Comparison of ENCODE assay signal across 12 cellular contexts in the genomic region with DNA sequence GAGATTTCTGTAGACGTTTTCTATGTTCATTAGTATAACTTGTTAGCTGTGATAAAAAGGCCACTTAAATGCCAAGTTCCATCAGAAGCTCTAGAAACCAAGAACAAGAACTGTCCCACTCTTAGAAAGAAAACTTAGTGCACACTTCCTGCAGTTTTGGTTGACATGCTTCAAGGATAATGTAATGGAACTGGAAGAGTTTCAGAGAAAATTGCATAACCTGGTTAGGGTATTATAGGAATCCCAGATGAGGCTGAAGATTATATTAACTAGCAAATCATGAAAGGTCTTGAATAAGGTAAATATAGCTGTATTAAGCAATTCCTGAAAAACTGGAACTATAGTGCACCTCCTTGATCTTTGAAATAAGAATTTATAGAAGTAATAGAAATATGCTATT. TPM values are rescaled to one million over a fixed set of nuclear protein-coding genes. Genes with fewer than 3 reads are reported as not detected.
DNase-seq lines count a peak whose midpoint lies in the region; ATAC-seq and TF ChIP-seq lines count a peak whose summit lies in the region.
"Had no signal": no experiment of that assay in that cellular context is flagged by ENCODE, and none has a peak within 500 bp of the region (broad histone marks: within the 10 kb centered on the region; RNA-seq: fewer than 3 reads in every experiment).

No MANE protein-coding gene starts in this region.

- H3K9me3 ChIP-seq in heart left ventricle: no peaks in the 10 kb centered on the region
- H3K9me3 ChIP-seq in lower lobe of right lung: no peaks in the 10 kb centered on the region
- no peaks in the 10 kb centered on the region for H3K9me3 ChIP-seq in uterus
- H3K9me3 ChIP-seq: SJSA1 had no signal

- no peak overlapping the region for H3K4me3 Mint-ChIP-seq in chondrocyte (ENCODE audit: unreplicated experiment)

- H3K4me3 ChIP-seq in heart left ventricle (no peak overlapping the region), lower lobe of right lung (no peak overlapping the region), uterus (no peak overlapping the region)
- H3K4me3 ChIP-seq: SJSA1 had no signal

- H3K27me3 ChIP-seq in heart left ventricle (no peaks in the 10 kb centered on the region), lower lobe of right lung (ENCODE audit: low read depth) (no peaks in the 10 kb centered on the region), uterus (no peaks in the 10 kb centered on the region)
- H3K27me3 ChIP-seq: SJSA1 had no signal

- H3K36me3 ChIP-seq in heart left ventricle (no peaks in the 10 kb centered on the region), lower lobe of right lung (no peaks in the 10 kb centered on the region), uterus (no peaks in the 10 kb centered on the region)
- H3K36me3 ChIP-seq: SJSA1 had no signal

- TF ChIP-seq CTCF in heart left ventricle (IDR thresholded peaks at IDR 0.05) (no peak), chondrocyte (IDR thresholded peaks at IDR 0.05) (no peak), lower lobe of right lung (IDR thresholded peaks at IDR 0.05) (no peak), uterus (IDR thresholded peaks at IDR 0.05) (no peak)

- peaks cover 3% of the 10 kb centered on the region for H3K36me3 Mint-ChIP-seq in chondrocyte (ENCODE audit: low read depth)

- H3K27me3 Mint-ChIP-seq in chondrocyte (ENCODE audit: low read depth): no peaks in the 10 kb centered on the region

- 31 to 49% (median 38%) methylated on average over 1 of the region's 1 CpG for WGBS in heart left ventricle, 4 donors

- no peaks in the 10 kb centered on the region for H3K9me3 Mint-ChIP-seq in chondrocyte (ENCODE audit: low read depth)

- intact Hi-C loops in heart left ventricle (cut with DNase I): loop anchor here (5.0 to 10.0 kb wide), 9 partner anchors 66 to 336 kb away; a partner anchor contains a TSS
- intact Hi-C loops in Right ventricle myocardium superior (cut with DNase I): no loop called here
- intact Hi-C loops in lower lobe of right lung (cut with DNase I): no loop called here
- intact Hi-C loops in uterus (cut with DNase I; ENCODE audit: low total_unique reads): no loop called here

- H3K4me1 ChIP-seq in heart left ventricle (peaks cover 0 to 64% (median 33%) of the 10 kb centered on the region in 12 donors), lower lobe of right lung (peaks cover 42% of the 10 kb centered on the region), uterus (peaks cover 2 to 5% of the 10 kb centered on the region in 2 donors)

- no peak for DNase-seq in heart left ventricle
- DNase-seq in Right ventricle myocardium superior: no peak
- DNase-seq in chondrocyte (ENCODE audit: low spot score): no peak
- no peak for DNase-seq in lower lobe of right lung
- no peak for DNase-seq in uterus
- DNase-seq in nucleus accumbens (lab: John Stamatoyannopoulos, UW): no peak
- no peak for DNase-seq in stimulated activated CD4-positive, alpha-beta T cell treated with anti-CD3 and anti-CD28 coated beads, Interleukin-4, amount 100 ng/mL, for 24 hours
- no peak for DNase-seq in NCI-H774 (lab: John Stamatoyannopoulos, UW)
- DNase-seq: foreskin melanocyte, NCI-H446 had no signal

- no peak for ATAC-seq in heart left ventricle
- no peak for ATAC-seq in Right ventricle myocardium superior (ENCODE audit: poor library complexity)
- ATAC-seq in lower lobe of right lung: no peak

- peaks cover 61% of the 10 kb centered on the region for H3K4me1 Mint-ChIP-seq in chondrocyte (ENCODE audit: low read depth)

- peak overlapping the region; percentile 41 for H3K27ac Mint-ChIP-seq in chondrocyte (ENCODE audit: unreplicated experiment)

- H3K27ac ChIP-seq in heart left ventricle: peak overlapping the region in 10 of 12 donors; percentile 5 to 98 (median 42)
- peak overlapping the region; percentile 20 for H3K27ac ChIP-seq in lower lobe of right lung
- peak overlapping the region; percentile 49 to 89 for H3K27ac ChIP-seq in uterus
- H3K27ac ChIP-seq: parathyroid adenoma, SJSA1 had no signal

- TF ChIP-seq POLR2A in heart left ventricle (IDR thresholded peaks at IDR 0.05): no peak
- TF ChIP-seq POLR2A in uterus (IDR thresholded peaks at IDR 0.05): no peak

RNA-seq across cellular contexts. Expression of a gene that starts 1.8 kb away (rescaled TPM):
- total RNA-seq in heart left ventricle (100 to 1,000 TPM in 1 of 9 donors, 10 to 100 TPM in 8; 47.8 to 101 (median 68.3) TPM), Right ventricle myocardium superior (70.0 TPM), chondrocyte (104 to 255 TPM (median 110 TPM) in 3 replicates), lower lobe of right lung (115 TPM), uterus (100 to 1,000 TPM in 1 of 4 donors, 10 to 100 TPM in 3; 78.2 to 145 (median 90.1) TPM)
- polyA plus RNA-seq in heart left ventricle: 10 to 100 TPM; 10.2 to 17.9 TPM

Comparison
In these comparisons a context has a peak if more than half of its experiments do, and no peak if none do; other contexts are left out.
1. intact Hi-C loops: an anchor here in heart left ventricle (5.0 to 10.0 kb wide); none called in Right ventricle myocardium superior, lower lobe of right lung and uterus.